Comparison of ENCODE assay signal across 19 cellular contexts in genomic region chr6:149440735-149441662, GRCh38. TPM values are rescaled to one million over a fixed set of nuclear protein-coding genes. Genes with fewer than 3 reads are reported as not detected.
DNase-seq lines count a peak whose midpoint lies in the region; ATAC-seq and TF ChIP-seq lines count a peak whose summit lies in the region.
"Had no signal": no experiment of that assay in that cellular context is flagged by ENCODE, and none has a peak within 500 bp of the region (broad histone marks: within the 10 kb centered on the region; RNA-seq: fewer than 3 reads in every experiment).

No MANE protein-coding gene starts in this region.

- intact Hi-C loops in heart right ventricle (cut with DNase I), result loop anchor here in 1 of 10 donors (5.0 kb wide), 1 partner anchor 76 kb away; no protein-coding TSS in a partner anchor

- peaks cover 10% of the 10 kb centered on the region for H3K4me1 Mint-ChIP-seq in progenitor cell of endocrine pancreas (ENCODE audit: low read depth)

- H3K9me3 Mint-ChIP-seq in progenitor cell of endocrine pancreas (ENCODE audit: low read depth), result no peaks in the 10 kb centered on the region
- H3K9me3 Mint-ChIP-seq: CD4-positive, alpha-beta memory T cell; effector memory CD8-positive, alpha-beta T cell had no signal

- H3K4me1 ChIP-seq in heart right ventricle, result peaks cover 0 to 4% (median 0%) of the 10 kb centered on the region in 9 donors

- no peaks in the 10 kb centered on the region for H3K36me3 Mint-ChIP-seq in progenitor cell of endocrine pancreas (ENCODE audit: insufficient read depth)
- H3K36me3 Mint-ChIP-seq: CD4-positive, alpha-beta memory T cell had no signal

- H3K9me3 ChIP-seq in heart right ventricle, result no peaks in the 10 kb centered on the region
- H3K9me3 ChIP-seq: ovary, transverse colon had no signal

- H3K27ac Mint-ChIP-seq in progenitor cell of endocrine pancreas, result peak overlapping the region; percentile 46

- ATAC-seq in GM19395 (IDR thresholded peaks at IDR 0.05; ENCODE audit: unreplicated experiment) (no peak), heart right ventricle (no peak)
- ATAC-seq: effector memory CD8-positive, alpha-beta T cell had no signal

- no peaks in the 10 kb centered on the region for H3K36me3 ChIP-seq in heart right ventricle
- H3K36me3 ChIP-seq: ovary, transverse colon had no signal

- TF ChIP-seq CTCF in fibroblast of villous mesenchyme (IDR thresholded peaks at IDR 0.05; ENCODE audit: insufficient read depth, low read depth, low read length) (no peak), progenitor cell of endocrine pancreas (IDR thresholded peaks at IDR 0.05; ENCODE audit: unreplicated experiment) (no peak), heart right ventricle (IDR thresholded peaks at IDR 0.05) (no peak)

- WGBS in heart right ventricle, 2 donors, result 88 to 94% methylated on average over 16 of the region's 16 CpGs

- DNase-seq in DMS53 (lab: John Stamatoyannopoulos, UW), result peak; percentile 11
- DNase-seq in DMS53 treated with DMSO at 0.1 percent for 48 hours (lab: John Stamatoyannopoulos, UW; ENCODE audit: unreplicated experiment), result no peak
- DNase-seq in HuH-7 (ENCODE audit: low spot score), result peak; percentile 72
- peak; percentile 8 for DNase-seq in fibroblast of villous mesenchyme (ENCODE audit: low read depth)
- no peak for DNase-seq in progenitor cell of endocrine pancreas (ENCODE audit: low spot score, unreplicated experiment)
- no peak for DNase-seq in caudate nucleus (lab: John Stamatoyannopoulos, UW)
- no peak for DNase-seq in heart right ventricle
- DNase-seq: activated CD4-positive, alpha-beta T cell treated with anti-CD3 and anti-CD28 coated beads, Interleukin-2, amount 50 U/mL, for 4 hours; activated T-cell treated with anti-CD3 and anti-CD28 coated beads, Interleukin-2, amount 50 U/mL, for 48 hours; CD4-positive, alpha-beta memory T cell; cerebellar nuclear complex; effector memory CD8-positive, alpha-beta T cell; NCI-H2081 treated with DMSO at 0.1 percent for 48 hours; ovary; PC-9; transverse colon had no signal

- peaks cover 0 to 45% (median 15%) of the 10 kb centered on the region in 7 donors for H3K27me3 ChIP-seq in heart right ventricle
- H3K27me3 ChIP-seq: ovary, transverse colon had no signal

- H3K4me3 ChIP-seq in fibroblast of villous mesenchyme (ENCODE audit: low read depth, low read length) (no peak overlapping the region), heart right ventricle (no peak overlapping the region)
- H3K4me3 ChIP-seq: ovary, PC-9, skin epidermis, transverse colon had no signal

- H3K4me3 Mint-ChIP-seq in progenitor cell of endocrine pancreas (ENCODE audit: low read depth), result no peak overlapping the region
- H3K4me3 Mint-ChIP-seq: CD4-positive, alpha-beta memory T cell; effector memory CD8-positive, alpha-beta T cell had no signal

- no peak overlapping the region for H3K27ac ChIP-seq in caudate nucleus (ENCODE audit: low read depth, low read length)
- H3K27ac ChIP-seq in heart right ventricle, result no peak overlapping the region
- H3K27ac ChIP-seq: 22Rv1, ovary, PC-9, skin epidermis, transverse colon had no signal

- H3K27me3 Mint-ChIP-seq in progenitor cell of endocrine pancreas, result peaks cover 19% of the 10 kb centered on the region
- H3K27me3 Mint-ChIP-seq: CD4-positive, alpha-beta memory T cell; effector memory CD8-positive, alpha-beta T cell had no signal

RNA-seq across cellular contexts. Expression of gene SUMO4, which starts 40.9 kb away (rescaled TPM):
- total RNA-seq in fibroblast of villous mesenchyme (2.6 TPM in 2 replicates), progenitor cell of endocrine pancreas (2.7 and 3.6 TPM in 2 replicates), heart right ventricle (under 1 TPM in 9 of 10 donors, not detected in 1; 0.24 to 0.68 (median 0.37) TPM)
- under 1 TPM; 0.06 to 0.37 TPM for polyA plus RNA-seq in heart right ventricle

RNA-seq across cellular contexts. Expression of gene ZC3H12D, which starts 43.8 kb away (rescaled TPM):
- under 0.01 TPM in 2 replicates for total RNA-seq in fibroblast of villous mesenchyme
- total RNA-seq in progenitor cell of endocrine pancreas, result 0.48 and 0.71 TPM in 2 replicates
- total RNA-seq in heart right ventricle, result 1 to 10 TPM in 1 of 10 donors, under 1 TPM in 9; 0.14 to 1.2 (median 0.31) TPM
- under 1 TPM; 0.19 to 0.95 TPM for polyA plus RNA-seq in heart right ventricle
- total RNA-seq: PC-9 had no signal

Comparison
In these comparisons a context has a peak if more than half of its experiments do, and no peak if none do; other contexts are left out.
1. DNase-seq: peak in DMS53 (single experiment), HuH-7 (single experiment) and fibroblast of villous mesenchyme (single experiment); none in DMS53 treated with DMSO at 0.1 percent for 48 hours (single experiment), progenitor cell of endocrine pancreas (single experiment), caudate nucleus (0 of 61) and heart right ventricle (0 of 2).